14 cellular contexts compared by ENCODE assay signal in the genomic region with DNA sequence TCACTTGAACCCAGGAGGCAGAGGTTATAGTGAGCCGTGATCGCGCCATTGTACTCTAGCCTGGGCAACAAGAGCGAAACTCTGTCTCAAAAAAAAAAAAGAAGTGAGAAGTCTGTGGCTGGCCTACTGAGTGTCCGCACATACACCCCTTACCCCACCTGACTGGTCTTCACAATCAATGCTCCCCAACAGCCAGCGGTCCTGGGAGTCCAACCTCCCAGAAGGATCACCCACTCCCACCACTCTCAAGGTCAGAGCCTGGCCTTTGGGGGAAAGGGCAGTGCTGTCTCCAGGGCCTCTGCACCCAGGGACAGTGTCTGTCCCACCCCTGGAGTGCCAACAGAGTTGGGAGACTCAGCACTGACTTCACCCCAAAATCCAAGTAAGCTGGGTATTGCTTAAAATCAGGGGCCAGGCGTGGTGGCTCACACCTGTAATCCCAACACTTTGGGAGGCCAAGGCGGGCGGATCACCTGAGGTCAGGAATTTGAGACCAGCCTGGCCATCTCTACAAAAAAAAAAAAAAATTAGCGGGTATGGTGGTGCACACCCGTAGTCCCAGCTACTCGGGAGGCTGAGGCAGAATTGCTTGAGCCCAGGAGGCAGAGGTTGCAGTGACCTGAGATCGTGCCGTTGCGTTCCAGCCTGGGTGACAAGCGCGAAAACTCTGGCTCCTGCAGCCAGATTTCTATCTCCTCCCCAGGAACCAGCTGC. TPM values are rescaled to one million over a fixed set of nuclear protein-coding genes. Genes with fewer than 3 reads are reported as not detected.
DNase-seq lines count a peak whose midpoint lies in the region; ATAC-seq and TF ChIP-seq lines count a peak whose summit lies in the region.
"Had no signal": no experiment of that assay in that cellular context is flagged by ENCODE, and none has a peak within 500 bp of the region (broad histone marks: within the 10 kb centered on the region; RNA-seq: fewer than 3 reads in every experiment).

No MANE protein-coding gene starts in this region.

- peaks cover 37 to 63% (median 61%) of the 10 kb centered on the region in 4 donors for H3K36me3 ChIP-seq in stomach
- H3K36me3 ChIP-seq: uterus had no signal

- H3K4me1 Mint-ChIP-seq in activated T-cell treated with anti-CD3 and anti-CD28 coated beads, Interleukin-2, amount 50 U/mL, for 24 hours (ENCODE audit: low read depth), result peaks cover 34% of the 10 kb centered on the region

- H3K9me3 Mint-ChIP-seq in activated T-cell treated with anti-CD3 and anti-CD28 coated beads, Interleukin-2, amount 50 U/mL, for 24 hours, result no peaks in the 10 kb centered on the region
- H3K9me3 Mint-ChIP-seq: activated naive CD4-positive, alpha-beta T cell treated with anti-CD3 and anti-CD28 coated beads for 36 hours; natural killer cell had no signal

- no peak for TF ChIP-seq CTCF in stomach (IDR thresholded peaks at IDR 0.05)

- no peak overlapping the region for H3K4me3 Mint-ChIP-seq in activated T-cell treated with anti-CD3 and anti-CD28 coated beads, Interleukin-2, amount 50 U/mL, for 24 hours

- ATAC-seq in HG03045 (IDR thresholded peaks at IDR 0.05; ENCODE audit: unreplicated experiment) (no peak), GM19324 (IDR thresholded peaks at IDR 0.05; ENCODE audit: low FRiP score, unreplicated experiment) (no peak)
- ATAC-seq: natural killer cell, right cardiac atrium had no signal

- peaks cover 94% of the 10 kb centered on the region for H3K36me3 Mint-ChIP-seq in activated T-cell treated with anti-CD3 and anti-CD28 coated beads, Interleukin-2, amount 50 U/mL, for 24 hours (ENCODE audit: low read depth)
- H3K36me3 Mint-ChIP-seq: natural killer cell had no signal

- no peaks in the 10 kb centered on the region for H3K27me3 Mint-ChIP-seq in activated T-cell treated with anti-CD3 and anti-CD28 coated beads, Interleukin-2, amount 50 U/mL, for 24 hours

- 90 to 97% (median 95%) methylated on average over 17 of the region's 17 CpGs for WGBS in stomach, 5 donors

- H3K27me3 ChIP-seq in stomach, result no peaks in the 10 kb centered on the region
- H3K27me3 ChIP-seq: uterus had no signal

- no peak for DNase-seq in activated T-cell treated with anti-CD3 and anti-CD28 coated beads, Interleukin-2, amount 50 U/mL, for 24 hours
- DNase-seq in activated T-cell treated with anti-CD3 and anti-CD28 coated beads for 4 hours (no peak), cardiac septum (ENCODE audit: low spot score) (peak; percentile 60), stomach (peak; percentile 20)
- DNase-seq: activated naive CD4-positive, alpha-beta T cell treated with anti-CD3 and anti-CD28 coated beads for 36 hours; effector CD4-positive, alpha-beta T cell; natural killer cell; NCI-H446 treated with DMSO at 0.1 percent for 48 hours; SK-N-SH; stimulated activated CD4-positive, alpha-beta T cell treated with anti-CD3 and anti-CD28 coated beads, Interleukin-4, amount 100 ng/mL, for 1 hour had no signal

- H3K27ac ChIP-seq in stomach, result peak overlapping the region in 1 of 5 donors; percentile 14

- H3K4me1 ChIP-seq in stomach, result peaks cover 27 to 44% (median 39%) of the 10 kb centered on the region in 4 donors

- no peaks in the 10 kb centered on the region for H3K9me3 ChIP-seq in stomach
- H3K9me3 ChIP-seq: SK-N-SH, uterus had no signal

- no peak overlapping the region for H3K4me3 ChIP-seq in stomach
- H3K4me3 ChIP-seq: uterus had no signal

- no peak for TF ChIP-seq EP300 in stomach (IDR thresholded peaks at IDR 0.05)

- H3K27ac Mint-ChIP-seq in activated T-cell treated with anti-CD3 and anti-CD28 coated beads, Interleukin-2, amount 50 U/mL, for 24 hours, result peak overlapping the region; percentile 26
- H3K27ac Mint-ChIP-seq: activated naive CD4-positive, alpha-beta T cell treated with anti-CD3 and anti-CD28 coated beads for 36 hours; natural killer cell had no signal

- intact Hi-C loops in cardiac septum (cut with DNase I), result no loop called here
- intact Hi-C loops in stomach (cut with DNase I; ENCODE audit: low total_unique reads), result no loop called here

- no peak for TF ChIP-seq POLR2A in stomach (IDR thresholded peaks at IDR 0.05)

RNA-seq across cellular contexts. Expression of gene CD320, which starts 2.3 kb away (rescaled TPM):
- total RNA-seq in cardiac septum (15.8 TPM), stomach (100 to 1,000 TPM in 1 of 5 donors, 10 to 100 TPM in 4; 13.0 to 108 (median 19.1) TPM)
- polyA plus RNA-seq in stomach, result 10 to 100 TPM; 24.7 to 32.1 (median 27.0) TPM

RNA-seq across cellular contexts. Expression of gene NDUFA7, which starts 10.7 kb away (rescaled TPM):
- total RNA-seq in cardiac septum, result 94.0 TPM
- total RNA-seq in stomach, result 10 to 100 TPM in 2 of 5 donors, 1 to 10 TPM in 3; 3.6 to 13.8 (median 9.6) TPM
- 100 to 1,000 TPM; 127 to 171 (median 150) TPM for polyA plus RNA-seq in stomach

RNA-seq across cellular contexts. Expression of gene RPS28, which starts 10.8 kb away (rescaled TPM):
- 669 TPM for total RNA-seq in cardiac septum
- total RNA-seq in stomach, result 1,000 to 10,000 TPM in 2 of 5 donors, 100 to 1,000 TPM in 3; 335 to 2,088 (median 520) TPM
- 1,000 to 10,000 TPM in 1 of 3 donors, 100 to 1,000 TPM in 2; 778 to 1,474 (median 861) TPM for polyA plus RNA-seq in stomach

RNA-seq across cellular contexts. Expression of gene KANK3, which starts 32.6 kb away (rescaled TPM):
- 13.1 TPM for total RNA-seq in cardiac septum
- total RNA-seq in stomach, result 10 to 100 TPM in 2 of 5 donors, 1 to 10 TPM in 2, not detected in 1; 4.4 to 72.4 (median 8.8) TPM
- 10 to 100 TPM in 1 of 3 donors, 1 to 10 TPM in 2; 4.8 to 10.7 (median 7.1) TPM for polyA plus RNA-seq in stomach

RNA-seq across cellular contexts. Expression of gene ANGPTL4, which starts 53.5 kb away (rescaled TPM):
- total RNA-seq in cardiac septum (4.1 TPM), stomach (100 to 1,000 TPM in 1 of 5 donors, 10 to 100 TPM in 2, 1 to 10 TPM in 2; 4.8 to 276 (median 19.8) TPM)
- 10 to 100 TPM in 2 of 3 donors, 1 to 10 TPM in 1; 4.1 to 62.9 (median 22.9) TPM for polyA plus RNA-seq in stomach
- total RNA-seq: activated naive CD4-positive, alpha-beta T cell treated with anti-CD3 and anti-CD28 coated beads for 36 hours; natural killer cell had no signal

Comparison
In these comparisons a context has a peak if more than half of its experiments do, and no peak if none do; other contexts are left out.
1. DNase-seq: peak in cardiac septum (single experiment) and stomach (single experiment); none in activated T-cell treated with anti-CD3 and anti-CD28 coated beads, Interleukin-2, amount 50 U/mL, for 24 hours (single experiment) and activated T-cell treated with anti-CD3 and anti-CD28 coated beads for 4 hours (single experiment).